2 cellular contexts compared by ENCODE assay signal in the genomic region with DNA sequence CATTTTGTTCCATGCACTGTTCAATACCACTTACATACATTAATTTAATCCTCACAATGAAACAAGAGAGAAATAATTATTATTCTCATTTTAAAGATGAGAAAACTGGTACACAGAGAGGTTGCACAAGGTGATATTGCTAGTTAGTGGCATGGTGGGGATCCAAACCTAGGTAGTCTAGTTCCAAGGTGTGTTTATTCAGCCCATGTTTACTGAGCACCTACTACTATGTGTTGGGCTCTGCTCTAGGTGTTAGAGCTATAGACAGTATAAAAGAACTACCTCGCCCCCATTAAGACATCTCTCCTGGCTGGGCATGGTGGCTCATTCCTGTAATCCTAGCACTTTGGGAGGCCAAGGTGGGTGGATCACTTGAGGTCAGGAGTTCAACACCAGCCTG.
TF ChIP-seq lines count a peak whose summit lies in the region.

No MANE protein-coding gene starts in this region.

TF ChIP-seq in A549, 52 proteins besides CTCF, POLR2A, EP300 and RAD21 (continued from another document):
- TF ChIP-seq, protein P1, sequence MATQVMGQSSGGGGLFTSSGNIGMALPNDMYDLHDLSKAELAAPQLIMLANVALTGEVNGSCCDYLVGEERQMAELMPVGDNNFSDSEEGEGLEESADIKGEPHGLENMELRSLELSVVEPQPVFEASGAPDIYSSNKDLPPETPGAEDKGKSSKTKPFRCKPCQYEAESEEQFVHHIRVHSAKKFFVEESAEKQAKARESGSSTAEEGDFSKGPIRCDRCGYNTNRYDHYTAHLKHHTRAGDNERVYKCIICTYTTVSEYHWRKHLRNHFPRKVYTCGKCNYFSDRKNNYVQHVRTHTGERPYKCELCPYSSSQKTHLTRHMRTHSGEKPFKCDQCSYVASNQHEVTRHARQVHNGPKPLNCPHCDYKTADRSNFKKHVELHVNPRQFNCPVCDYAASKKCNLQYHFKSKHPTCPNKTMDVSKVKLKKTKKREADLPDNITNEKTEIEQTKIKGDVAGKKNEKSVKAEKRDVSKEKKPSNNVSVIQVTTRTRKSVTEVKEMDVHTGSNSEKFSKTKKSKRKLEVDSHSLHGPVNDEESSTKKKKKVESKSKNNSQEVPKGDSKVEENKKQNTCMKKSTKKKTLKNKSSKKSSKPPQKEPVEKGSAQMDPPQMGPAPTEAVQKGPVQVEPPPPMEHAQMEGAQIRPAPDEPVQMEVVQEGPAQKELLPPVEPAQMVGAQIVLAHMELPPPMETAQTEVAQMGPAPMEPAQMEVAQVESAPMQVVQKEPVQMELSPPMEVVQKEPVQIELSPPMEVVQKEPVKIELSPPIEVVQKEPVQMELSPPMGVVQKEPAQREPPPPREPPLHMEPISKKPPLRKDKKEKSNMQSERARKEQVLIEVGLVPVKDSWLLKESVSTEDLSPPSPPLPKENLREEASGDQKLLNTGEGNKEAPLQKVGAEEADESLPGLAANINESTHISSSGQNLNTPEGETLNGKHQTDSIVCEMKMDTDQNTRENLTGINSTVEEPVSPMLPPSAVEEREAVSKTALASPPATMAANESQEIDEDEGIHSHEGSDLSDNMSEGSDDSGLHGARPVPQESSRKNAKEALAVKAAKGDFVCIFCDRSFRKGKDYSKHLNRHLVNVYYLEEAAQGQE (IDR thresholded peaks at IDR 0.05) = no peak
- TF ChIP-seq RCOR1 (IDR thresholded peaks at IDR 0.05; ENCODE audit: low read depth, low read length) = no peak
TF ChIP-seq in A549: peak in this region for 0.

TF ChIP-seq in HEK293, 187 proteins besides CTCF, POLR2A, EP300 and RAD21 (continued from another document):
- TF ChIP-seq, protein P2, sequence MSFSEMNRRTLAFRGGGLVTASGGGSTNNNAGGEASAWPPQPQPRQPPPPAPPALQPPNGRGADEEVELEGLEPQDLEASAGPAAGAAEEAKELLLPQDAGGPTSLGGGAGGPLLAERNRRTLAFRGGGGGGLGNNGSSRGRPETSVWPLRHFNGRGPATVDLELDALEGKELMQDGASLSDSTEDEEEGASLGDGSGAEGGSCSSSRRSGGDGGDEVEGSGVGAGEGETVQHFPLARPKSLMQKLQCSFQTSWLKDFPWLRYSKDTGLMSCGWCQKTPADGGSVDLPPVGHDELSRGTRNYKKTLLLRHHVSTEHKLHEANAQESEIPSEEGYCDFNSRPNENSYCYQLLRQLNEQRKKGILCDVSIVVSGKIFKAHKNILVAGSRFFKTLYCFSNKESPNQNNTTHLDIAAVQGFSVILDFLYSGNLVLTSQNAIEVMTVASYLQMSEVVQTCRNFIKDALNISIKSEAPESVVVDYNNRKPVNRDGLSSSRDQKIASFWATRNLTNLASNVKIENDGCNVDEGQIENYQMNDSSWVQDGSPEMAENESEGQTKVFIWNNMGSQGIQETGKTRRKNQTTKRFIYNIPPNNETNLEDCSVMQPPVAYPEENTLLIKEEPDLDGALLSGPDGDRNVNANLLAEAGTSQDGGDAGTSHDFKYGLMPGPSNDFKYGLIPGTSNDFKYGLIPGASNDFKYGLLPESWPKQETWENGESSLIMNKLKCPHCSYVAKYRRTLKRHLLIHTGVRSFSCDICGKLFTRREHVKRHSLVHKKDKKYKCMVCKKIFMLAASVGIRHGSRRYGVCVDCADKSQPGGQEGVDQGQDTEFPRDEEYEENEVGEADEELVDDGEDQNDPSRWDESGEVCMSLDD (tag by site-specific recombination; IDR thresholded peaks at IDR 0.05) = no peak
TF ChIP-seq in HEK293: peak in this region for 2.
